ENCODE assay signal across 18 cellular contexts in genomic region chr2:146240376-146240775, GRCh38.
"Had no signal": no experiment of that assay in that cellular context is flagged by ENCODE, and none has a peak within 500 bp of the region (broad histone marks: within the 10 kb centered on the region; RNA-seq: fewer than 3 reads in every experiment).

No MANE protein-coding gene starts in this region.

- ATAC-seq: activated T-helper 17 cell treated with anti-CD3 and anti-CD28 coated beads, Interleukin-2, amount 50 U/mL, for 72 hours; stimulated activated memory B cell treated with anti-CD40 and anti-IgM and Interleukin-4, amounts not matched to agents 10 μg/mL and 1 μg/mL and 100 μg/mL, for 72 hours had no signal

- H3K36me3 ChIP-seq: esophagus muscularis mucosa, heart right ventricle, transverse colon had no signal

- H3K4me1 Mint-ChIP-seq: activated B cell treated with CpG ODN at 0.5 μM for 24 hours; activated CD4-positive, alpha-beta T cell treated with anti-CD3 and anti-CD28 coated beads, Interleukin-2, amount 10 ng/mL, durations not matched to agents 24 days and 14 days; activated T-helper 17 cell treated with anti-CD3 and anti-CD28 coated beads, Interleukin-2, amount 50 U/mL, for 72 hours; naive B cell; stimulated activated memory B cell treated with anti-CD40 and anti-IgM and Interleukin-4, amounts not matched to agents 10 μg/mL and 1 μg/mL and 100 μg/mL, for 72 hours had no signal

- H3K9me3 ChIP-seq: esophagus muscularis mucosa, heart right ventricle, transverse colon had no signal

- H3K4me3 ChIP-seq: esophagus muscularis mucosa, heart right ventricle, SK-N-MC, transverse colon had no signal

- DNase-seq: activated B cell treated with CpG ODN at 0.5 μM for 24 hours; activated CD4-positive, alpha-beta T cell treated with anti-CD3 and anti-CD28 coated beads, Interleukin-2, amount 10 ng/mL, durations not matched to agents 24 days and 14 days; activated naive CD4-positive, alpha-beta T cell treated with anti-CD3 and anti-CD28 coated beads for 36 hours; activated T-cell treated with anti-CD3 and anti-CD28 coated beads for 4 hours; foreskin melanocyte; heart right ventricle; midbrain; naive B cell; small intestine; transverse colon had no signal

- H3K36me3 Mint-ChIP-seq: brain; naive B cell; stimulated activated memory B cell treated with anti-CD40 and anti-IgM and Interleukin-4, amounts not matched to agents 10 μg/mL and 1 μg/mL and 100 μg/mL, for 72 hours had no signal

- H3K4me3 Mint-ChIP-seq: activated B cell treated with CpG ODN at 0.5 μM for 24 hours; activated CD4-positive, alpha-beta T cell treated with anti-CD3 and anti-CD28 coated beads, Interleukin-2, amount 10 ng/mL, durations not matched to agents 24 days and 14 days; activated naive CD4-positive, alpha-beta T cell treated with anti-CD3 and anti-CD28 coated beads for 36 hours; activated T-helper 17 cell treated with anti-CD3 and anti-CD28 coated beads, Interleukin-2, amount 50 U/mL, for 72 hours; brain; dendritic cell treated with granulocyte-macrophage colony-stimulating factor and Interleukin-4, amounts not matched to agents 40 ng/mL and 50 ng/mL, for 4 days; naive B cell; stimulated activated memory B cell treated with anti-CD40 and anti-IgM and Interleukin-4, amounts not matched to agents 10 μg/mL and 1 μg/mL and 100 μg/mL, for 72 hours; T-helper 1 cell treated with Interleukin-12 subunit alpha and Interleukin-12 subunit beta and Interleukin-4 antibody, amounts not matched to agents 30 μg/mL and 1 μg/mL, for 36 hours had no signal

- H3K27ac ChIP-seq: esophagus muscularis mucosa, SK-N-MC, transverse colon had no signal

- H3K9me3 Mint-ChIP-seq: activated B cell treated with CpG ODN at 0.5 μM for 24 hours; activated CD4-positive, alpha-beta T cell treated with anti-CD3 and anti-CD28 coated beads, Interleukin-2, amount 10 ng/mL, durations not matched to agents 24 days and 14 days; activated naive CD4-positive, alpha-beta T cell treated with anti-CD3 and anti-CD28 coated beads for 36 hours; brain; dendritic cell treated with granulocyte-macrophage colony-stimulating factor and Interleukin-4, amounts not matched to agents 40 ng/mL and 50 ng/mL, for 4 days; stimulated activated memory B cell treated with anti-CD40 and anti-IgM and Interleukin-4, amounts not matched to agents 10 μg/mL and 1 μg/mL and 100 μg/mL, for 72 hours; T-helper 1 cell treated with Interleukin-12 subunit alpha and Interleukin-12 subunit beta and Interleukin-4 antibody, amounts not matched to agents 30 μg/mL and 1 μg/mL, for 36 hours had no signal

- H3K27me3 Mint-ChIP-seq: activated B cell treated with CpG ODN at 0.5 μM for 24 hours; activated CD4-positive, alpha-beta T cell treated with anti-CD3 and anti-CD28 coated beads, Interleukin-2, amount 10 ng/mL, durations not matched to agents 24 days and 14 days; activated T-helper 17 cell treated with anti-CD3 and anti-CD28 coated beads, Interleukin-2, amount 50 U/mL, for 72 hours; brain; dendritic cell treated with granulocyte-macrophage colony-stimulating factor and Interleukin-4, amounts not matched to agents 40 ng/mL and 50 ng/mL, for 4 days; naive B cell; stimulated activated memory B cell treated with anti-CD40 and anti-IgM and Interleukin-4, amounts not matched to agents 10 μg/mL and 1 μg/mL and 100 μg/mL, for 72 hours had no signal

- H3K27ac Mint-ChIP-seq: activated B cell treated with CpG ODN at 0.5 μM for 24 hours; activated CD4-positive, alpha-beta T cell treated with anti-CD3 and anti-CD28 coated beads, Interleukin-2, amount 10 ng/mL, durations not matched to agents 24 days and 14 days; activated naive CD4-positive, alpha-beta T cell treated with anti-CD3 and anti-CD28 coated beads for 36 hours; activated T-helper 17 cell treated with anti-CD3 and anti-CD28 coated beads, Interleukin-2, amount 50 U/mL, for 72 hours; dendritic cell treated with granulocyte-macrophage colony-stimulating factor and Interleukin-4, amounts not matched to agents 40 ng/mL and 50 ng/mL, for 4 days; naive B cell; stimulated activated memory B cell treated with anti-CD40 and anti-IgM and Interleukin-4, amounts not matched to agents 10 μg/mL and 1 μg/mL and 100 μg/mL, for 72 hours; T-helper 1 cell treated with Interleukin-12 subunit alpha and Interleukin-12 subunit beta and Interleukin-4 antibody, amounts not matched to agents 30 μg/mL and 1 μg/mL, for 36 hours had no signal

- H3K4me1 ChIP-seq: esophagus muscularis mucosa, heart right ventricle had no signal

- FAIRE-seq: keratinocyte, small intestine had no signal

- H3K27me3 ChIP-seq: esophagus muscularis mucosa, heart right ventricle, transverse colon had no signal
